Comparison of ENCODE assay signal across 8 cellular contexts in the genomic region with DNA sequence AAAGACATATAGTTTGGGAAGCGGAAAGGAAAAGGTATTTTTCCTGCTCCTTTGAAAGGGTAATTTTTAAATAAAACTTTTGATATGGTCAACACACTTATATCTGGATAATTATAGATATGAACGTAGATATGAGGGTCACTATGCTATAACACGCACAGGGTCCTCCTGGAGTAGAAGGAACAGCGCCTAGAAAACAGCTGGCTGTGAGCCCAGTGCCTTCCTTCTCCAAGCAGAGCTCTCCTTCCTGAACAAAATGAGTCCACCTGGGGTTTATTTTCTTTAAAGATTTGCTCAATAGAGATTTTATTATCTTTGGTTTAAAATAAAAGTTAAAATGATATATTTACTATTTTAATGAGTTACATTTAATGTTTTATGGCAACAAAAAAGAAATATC. TPM values are rescaled to one million over a fixed set of nuclear protein-coding genes. Genes with fewer than 3 reads are reported as not detected.
"Had no signal": no experiment of that assay in that cellular context is flagged by ENCODE, and none has a peak within 500 bp of the region (broad histone marks: within the 10 kb centered on the region; RNA-seq: fewer than 3 reads in every experiment).

No MANE protein-coding gene starts in this region.

- H3K36me3 Mint-ChIP-seq: IgD-negative memory B cell had no signal

- H3K4me1 Mint-ChIP-seq: IgD-negative memory B cell had no signal

- DNase-seq: IMR-90, KBM-7, KG1 had no signal

- ATAC-seq: HepG2, K562 had no signal

- H3K27ac Mint-ChIP-seq: IgD-negative memory B cell had no signal

- H3K4me3 ChIP-seq: K562 had no signal

- H3K27ac ChIP-seq: HL-60 had no signal

- H3K4me3 Mint-ChIP-seq: IgD-negative memory B cell had no signal

- FAIRE-seq: HepG2, HTR-8/SVneo, K562 had no signal

RNA-seq across cellular contexts. Expression of a gene that starts 13.1 kb away (rescaled TPM):
- polyA plus RNA-seq: IgD-negative memory B cell had no signal

RNA-seq across cellular contexts. Expression of a gene that starts 44.2 kb away (rescaled TPM):
- polyA plus RNA-seq: IgD-negative memory B cell had no signal
